ENCODE assay signal across 25 cellular contexts in the genomic region with DNA sequence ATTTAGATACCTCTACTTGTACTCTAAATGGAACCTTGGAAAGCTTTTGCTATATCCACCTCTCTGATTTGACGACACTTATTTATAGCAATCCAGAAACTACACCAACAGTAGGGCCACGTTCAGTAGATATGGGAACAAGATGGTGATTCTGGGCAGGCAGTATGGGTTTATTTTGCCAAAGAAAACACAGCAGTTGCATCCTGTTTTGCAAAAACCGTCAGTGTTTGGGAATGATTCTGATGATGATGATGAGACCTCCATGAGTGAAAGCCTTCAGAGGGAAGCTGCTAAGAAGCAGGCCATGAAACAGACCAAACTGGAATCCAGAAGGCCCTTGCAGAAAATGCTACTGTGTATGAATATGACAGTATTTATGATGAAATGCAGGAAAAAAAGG. TPM values are rescaled to one million over a fixed set of nuclear protein-coding genes. Genes with fewer than 3 reads are reported as not detected.
"Had no signal": no experiment of that assay in that cellular context is flagged by ENCODE, and none has a peak within 500 bp of the region (broad histone marks: within the 10 kb centered on the region; RNA-seq: fewer than 3 reads in every experiment).

No MANE protein-coding gene starts in this region.

- H3K27me3 ChIP-seq: colonic mucosa, dorsolateral prefrontal cortex, gastroesophageal sphincter, neural progenitor cell, ovary, tibial artery, upper lobe of right lung, vagina had no signal

- H3K9me3 ChIP-seq: colonic mucosa, gastroesophageal sphincter, left ventricle myocardium inferior, lower lobe of right lung, ovary, tibial artery, upper lobe of right lung, vagina had no signal

- H3K36me3 Mint-ChIP-seq: natural killer cell treated with Interleukin-12 subunit alpha and Interleukin-12 subunit beta and Interleukin-15 and Interleukin-18, amount 100 ng/mL, for 72 hours; neural progenitor cell had no signal

- H3K4me2 ChIP-seq: neural progenitor cell, smooth muscle cell had no signal

- H3K4me1 ChIP-seq: colonic mucosa, lower lobe of right lung, neural progenitor cell, upper lobe of right lung, vagina had no signal

- H3K36me3 ChIP-seq: colonic mucosa, ovary had no signal

- H3K27ac ChIP-seq: colonic mucosa, dorsolateral prefrontal cortex, gastroesophageal sphincter, left ventricle myocardium inferior, lower lobe of right lung, neural progenitor cell, ovary, tibial artery, upper lobe of right lung, vagina had no signal

- H3K4me1 Mint-ChIP-seq: neural progenitor cell; stimulated activated memory B cell treated with anti-CD40 and anti-IgM and Interleukin-4, amounts not matched to agents 10 μg/mL and 1 μg/mL and 100 μg/mL, for 72 hours had no signal

- ATAC-seq: esophagus mucosa; gastroesophageal sphincter; lower lobe of right lung; natural killer cell treated with Interleukin-12 subunit alpha and Interleukin-12 subunit beta and Interleukin-15 and Interleukin-18, amount 100 ng/mL, for 72 hours; right cardiac atrium; upper lobe of right lung had no signal

- H3K9ac ChIP-seq: neural progenitor cell had no signal

- H3K27ac Mint-ChIP-seq: immature natural killer cell; natural killer cell treated with Interleukin-12 subunit alpha and Interleukin-12 subunit beta and Interleukin-15 and Interleukin-18, amount 100 ng/mL, for 72 hours; neural progenitor cell; stimulated activated memory B cell treated with anti-CD40 and anti-IgM and Interleukin-4, amounts not matched to agents 10 μg/mL and 1 μg/mL and 100 μg/mL, for 72 hours; stimulated activated naive CD8-positive, alpha-beta T cell treated with anti-CD3 and anti-CD28 coated beads, Interleukin-15, Interleukin-2, amounts not matched to agents 100 ng/mL and 50 ng/mL, for 24 hours had no signal

- H2AFZ ChIP-seq: neural progenitor cell had no signal

- H3K9me3 Mint-ChIP-seq: immature natural killer cell; natural killer cell treated with Interleukin-12 subunit alpha and Interleukin-12 subunit beta and Interleukin-15 and Interleukin-18, amount 100 ng/mL, for 72 hours; neural progenitor cell; stimulated activated memory B cell treated with anti-CD40 and anti-IgM and Interleukin-4, amounts not matched to agents 10 μg/mL and 1 μg/mL and 100 μg/mL, for 72 hours; stimulated activated naive CD8-positive, alpha-beta T cell treated with anti-CD3 and anti-CD28 coated beads, Interleukin-15, Interleukin-2, amounts not matched to agents 100 ng/mL and 50 ng/mL, for 24 hours had no signal

- H3K4me3 Mint-ChIP-seq: immature natural killer cell; natural killer cell treated with Interleukin-12 subunit alpha and Interleukin-12 subunit beta and Interleukin-15 and Interleukin-18, amount 100 ng/mL, for 72 hours; neural progenitor cell; stimulated activated memory B cell treated with anti-CD40 and anti-IgM and Interleukin-4, amounts not matched to agents 10 μg/mL and 1 μg/mL and 100 μg/mL, for 72 hours; stimulated activated naive CD8-positive, alpha-beta T cell treated with anti-CD3 and anti-CD28 coated beads, Interleukin-15, Interleukin-2, amounts not matched to agents 100 ng/mL and 50 ng/mL, for 24 hours had no signal

- H3K27me3 Mint-ChIP-seq: natural killer cell treated with Interleukin-12 subunit alpha and Interleukin-12 subunit beta and Interleukin-15 and Interleukin-18, amount 100 ng/mL, for 72 hours; stimulated activated memory B cell treated with anti-CD40 and anti-IgM and Interleukin-4, amounts not matched to agents 10 μg/mL and 1 μg/mL and 100 μg/mL, for 72 hours; stimulated activated naive CD8-positive, alpha-beta T cell treated with anti-CD3 and anti-CD28 coated beads, Interleukin-15, Interleukin-2, amounts not matched to agents 100 ng/mL and 50 ng/mL, for 24 hours had no signal

- DNase-seq: colonic mucosa; dorsolateral prefrontal cortex; effector CD8-positive, alpha-beta T cell; foreskin fibroblast; glutamatergic neuron; immature natural killer cell; left ventricle myocardium inferior; lower lobe of right lung; mesenchymal stem cell; midbrain; nucleus accumbens; ovary; right cardiac atrium; stimulated activated CD4-positive, alpha-beta T cell treated with anti-CD3 and anti-CD28 coated beads, Interleukin-4, amount 100 ng/mL, for 1 hour; stimulated activated CD8-positive, alpha-beta memory T cell treated with anti-CD3 and anti-CD28 coated beads, Interleukin-4, amount 100 ng/mL, for 48 hours; tibial artery; upper lobe of right lung had no signal

- H3K4me3 ChIP-seq: colonic mucosa, dorsolateral prefrontal cortex, gastroesophageal sphincter, left ventricle myocardium inferior, lower lobe of right lung, neural progenitor cell, ovary, smooth muscle cell, tibial artery, upper lobe of right lung, vagina had no signal

RNA-seq across cellular contexts. Expression of gene NEXN, which starts 41.5 kb away (rescaled TPM):
- total RNA-seq: natural killer cell treated with Interleukin-12 subunit alpha and Interleukin-12 subunit beta and Interleukin-15 and Interleukin-18, amount 100 ng/mL, for 72 hours had no signal
